ENCODE assay signal across 8 cellular contexts in the genomic region with DNA sequence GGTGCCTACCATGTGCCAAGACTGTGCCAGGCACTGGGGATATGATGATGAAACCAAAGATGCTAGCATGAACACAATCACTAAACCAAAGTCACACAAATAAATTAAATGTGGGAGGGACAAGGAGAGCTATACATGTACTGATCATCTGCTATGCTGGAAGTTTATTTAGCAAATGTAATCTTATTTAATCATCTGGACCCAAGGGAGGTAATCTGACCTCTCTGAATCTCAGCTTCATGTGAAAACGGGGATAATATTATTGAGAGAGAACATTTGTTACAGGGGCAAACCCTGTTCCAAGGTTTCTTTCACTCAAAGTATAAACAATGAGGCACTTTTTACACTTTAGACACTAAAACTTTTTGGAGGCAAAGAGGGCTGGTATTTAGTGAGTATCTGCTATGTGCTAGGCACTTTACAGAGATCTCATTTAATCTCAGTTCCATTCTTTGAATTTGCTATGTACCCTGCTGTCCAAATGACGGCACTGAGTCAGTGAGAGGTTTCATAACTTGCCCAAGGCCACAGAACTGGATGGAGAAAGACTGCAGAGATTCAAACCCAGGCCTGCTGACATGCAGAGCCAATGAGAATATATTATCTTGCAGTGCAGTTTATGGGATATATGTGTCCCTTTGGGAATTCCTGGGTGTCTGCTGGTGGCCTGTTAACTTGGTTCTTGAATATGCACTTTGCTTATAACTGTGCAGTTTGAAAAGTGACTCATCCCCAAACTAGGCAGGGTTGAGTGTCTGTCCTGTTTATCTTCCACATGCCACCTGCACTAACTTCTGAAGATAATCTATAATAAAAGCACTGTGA. TPM values are rescaled to one million over a fixed set of nuclear protein-coding genes. Genes with fewer than 3 reads are reported as not detected.
DNase-seq lines count a peak whose midpoint lies in the region; ATAC-seq, FAIRE-seq and TF ChIP-seq lines count a peak whose summit lies in the region.

No MANE protein-coding gene starts in this region.

- H3K27ac Mint-ChIP-seq in activated naive CD4-positive, alpha-beta T cell treated with anti-CD3 and anti-CD28 coated beads, Interleukin-2, amount 50 U/mL, for 72 hours = peak overlapping the region; percentile 70 to 96

- peaks cover 8% of the 10 kb centered on the region for H3K36me3 ChIP-seq in MG63
- H3K36me3 ChIP-seq in bronchial epithelial cell (ENCODE audit: control insufficient read depth, insufficient read depth, low read length) = no peaks in the 10 kb centered on the region
- H3K36me3 ChIP-seq in suprapubic skin = no peaks in the 10 kb centered on the region

- TF ChIP-seq EP300 in suprapubic skin (IDR thresholded peaks at IDR 0.05) = no peak

- no peaks in the 10 kb centered on the region for H3K9me3 ChIP-seq in MG63
- no peaks in the 10 kb centered on the region for H3K9me3 ChIP-seq in suprapubic skin

- peaks cover 8 to 13% of the 10 kb centered on the region in 2 donors for H3K36me3 Mint-ChIP-seq in activated naive CD4-positive, alpha-beta T cell treated with anti-CD3 and anti-CD28 coated beads, Interleukin-2, amount 50 U/mL, for 72 hours

- H3K27ac ChIP-seq in suprapubic skin = peak overlapping the region; percentile 25

- H3K4me1 ChIP-seq in suprapubic skin = peaks cover 19% of the 10 kb centered on the region

- no peak for TF ChIP-seq CTCF in bronchial epithelial cell (IDR thresholded peaks at IDR 0.05; ENCODE audit: insufficient read depth, low read length, severe bottlenecking)
- TF ChIP-seq CTCF in suprapubic skin (IDR thresholded peaks at IDR 0.05) = no peak

- peak in 1 of 2 donors; percentile 45 for DNase-seq in activated naive CD4-positive, alpha-beta T cell treated with anti-CD3 and anti-CD28 coated beads, Interleukin-2, amount 50 U/mL, for 72 hours (ENCODE audit: low spot score in 2 of 2)
- no peak for DNase-seq in activated naive CD4-positive, alpha-beta T cell treated with anti-CD3 and anti-CD28 coated beads, Interleukin-2, amount 50 U/mL, for 16 hours
- DNase-seq in MG63 (peak; percentile 48), bronchial epithelial cell (ENCODE audit: low read depth) (peak; percentile 65), suprapubic skin (ENCODE audit: low spot score in 2 of 2) (no peak), NCI-H1694 (lab: John Stamatoyannopoulos, UW) (no peak)

- H3K4me3 ChIP-seq in MG63 = no peak overlapping the region
- no peak overlapping the region for H3K4me3 ChIP-seq in bronchial epithelial cell (ENCODE audit: low read depth, low read length)
- H3K4me3 ChIP-seq in suprapubic skin = no peak overlapping the region

- 46% methylated on average over 2 of the region's 2 CpGs for WGBS in suprapubic skin

- FAIRE-seq in bronchial epithelial cell (lab: Jason Lieb, UNC) = no peak

- no peak for TF ChIP-seq POLR2A in suprapubic skin (IDR thresholded peaks at IDR 0.05)

- H3K27me3 ChIP-seq in MG63 (no peaks in the 10 kb centered on the region), bronchial epithelial cell (ENCODE audit: control insufficient read depth, insufficient read depth, low read length) (no peaks in the 10 kb centered on the region), suprapubic skin (no peaks in the 10 kb centered on the region)

- H3K9me3 Mint-ChIP-seq in activated naive CD4-positive, alpha-beta T cell treated with anti-CD3 and anti-CD28 coated beads, Interleukin-2, amount 50 U/mL, for 72 hours = no peaks in the 10 kb centered on the region

- ATAC-seq in activated naive CD4-positive, alpha-beta T cell treated with anti-CD3 and anti-CD28 coated beads, Interleukin-2, amount 50 U/mL, for 72 hours = peak; percentile 18 to 33
- no peak for ATAC-seq in HG03439 (IDR thresholded peaks at IDR 0.05; ENCODE audit: unreplicated experiment)
- ATAC-seq in HG02798 (IDR thresholded peaks at IDR 0.05; ENCODE audit: poor library complexity, unreplicated experiment) = no peak

RNA-seq across cellular contexts. Expression of gene ASXL1, which starts 3.3 kb away (rescaled TPM):
- total RNA-seq in activated naive CD4-positive, alpha-beta T cell treated with anti-CD3 and anti-CD28 coated beads, Interleukin-2, amount 50 U/mL, for 72 hours = 100 to 1,000 TPM; 153 to 195 TPM
- total RNA-seq in MG63 (2014; rRNA removed; shearing (Covaris generic); ENCODE audit: low replicate concordance) = 25.2 and 39.8 TPM in 2 replicates
- total RNA-seq in bronchial epithelial cell (13.8 and 17.6 TPM in 2 replicates), suprapubic skin (100 to 1,000 TPM in 1 of 4 donors, 10 to 100 TPM in 3; 43.2 to 143 (median 71.8) TPM)

Comparison
In these comparisons a context has a peak if more than half of its experiments do, and no peak if none do; other contexts are left out.
1. ATAC-seq: peak in activated naive CD4-positive, alpha-beta T cell treated with anti-CD3 and anti-CD28 coated beads, Interleukin-2, amount 50 U/mL, for 72 hours (2 of 2); none in HG03439 (single experiment) and HG02798 (single experiment).
2. DNase-seq: peak in MG63 (single experiment) and bronchial epithelial cell (single experiment); none in activated naive CD4-positive, alpha-beta T cell treated with anti-CD3 and anti-CD28 coated beads, Interleukin-2, amount 50 U/mL, for 16 hours (single experiment), suprapubic skin (0 of 2) and NCI-H1694 (single experiment).